ENCODE assay signal across 1 cellular context in the genomic region with DNA sequence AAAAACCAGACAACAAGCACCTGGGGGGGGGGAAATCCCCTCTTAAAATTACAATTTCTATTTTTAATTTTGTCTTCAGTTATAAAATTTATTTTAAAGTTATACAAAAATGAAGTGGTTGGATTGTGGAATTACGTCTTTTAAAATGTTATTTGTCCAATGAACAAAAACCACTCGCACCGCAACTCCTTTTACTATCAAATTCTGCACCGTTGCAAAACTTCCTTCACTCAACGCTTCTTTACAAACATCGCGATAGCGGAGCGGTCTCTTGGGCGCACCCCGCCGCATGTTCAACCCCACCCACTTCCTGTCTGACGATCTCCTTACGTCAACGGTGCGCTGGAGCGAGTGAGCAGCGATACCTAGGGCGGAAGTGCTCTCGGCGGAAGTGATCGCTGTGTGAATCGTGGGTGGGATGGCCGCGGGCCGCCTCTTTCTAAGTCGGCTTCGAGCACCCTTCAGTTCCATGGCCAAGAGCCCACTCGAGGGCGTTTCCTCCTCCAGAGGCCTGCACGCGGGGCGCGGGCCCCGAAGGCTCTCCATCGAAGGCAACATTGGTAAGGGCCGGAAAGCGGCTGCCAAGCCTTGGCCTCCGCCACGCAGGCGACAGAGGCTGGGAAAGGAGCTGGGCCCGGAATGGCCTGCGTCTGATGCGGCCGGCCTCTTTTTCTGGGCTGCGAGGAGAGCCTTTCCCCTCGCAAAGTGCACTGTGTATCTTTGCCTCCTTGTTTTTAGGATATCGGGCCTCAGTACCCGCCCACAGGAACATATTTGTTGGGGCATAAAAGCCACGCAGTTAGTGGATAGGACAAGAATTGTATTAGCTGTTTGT.
TF ChIP-seq lines count a peak whose summit lies in the region.

TSS of gene DGUOK (plus strand) at position 388 of the 835 bp plus-strand sequence. CDS start at position 419, 31 bp downstream.

TF ChIP-seq in GM23338, 12 proteins besides CTCF, POLR2A, EP300 and RAD21:
- TF ChIP-seq, protein P1, sequence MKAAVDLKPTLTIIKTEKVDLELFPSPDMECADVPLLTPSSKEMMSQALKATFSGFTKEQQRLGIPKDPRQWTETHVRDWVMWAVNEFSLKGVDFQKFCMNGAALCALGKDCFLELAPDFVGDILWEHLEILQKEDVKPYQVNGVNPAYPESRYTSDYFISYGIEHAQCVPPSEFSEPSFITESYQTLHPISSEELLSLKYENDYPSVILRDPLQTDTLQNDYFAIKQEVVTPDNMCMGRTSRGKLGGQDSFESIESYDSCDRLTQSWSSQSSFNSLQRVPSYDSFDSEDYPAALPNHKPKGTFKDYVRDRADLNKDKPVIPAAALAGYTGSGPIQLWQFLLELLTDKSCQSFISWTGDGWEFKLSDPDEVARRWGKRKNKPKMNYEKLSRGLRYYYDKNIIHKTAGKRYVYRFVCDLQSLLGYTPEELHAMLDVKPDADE (IDR thresholded peaks at IDR 0.05): peak; percentile 87
- TF ChIP-seq REST (IDR thresholded peaks at IDR 0.05; ENCODE audit: unreplicated experiment) (no peak), EZH2phosphoT487 (IDR thresholded peaks at IDR 0.05; ENCODE audit: unreplicated experiment) (no peak), EZH2 (IDR thresholded peaks at IDR 0.05; ENCODE audit: low read depth, unreplicated experiment) (no peak), NANOG (IDR thresholded peaks at IDR 0.05; ENCODE audit: borderline replicate concordance) (no peak), JUNB (IDR thresholded peaks at IDR 0.05; ENCODE audit: unreplicated experiment) (no peak), POLR2AphosphoS5 (IDR thresholded peaks at IDR 0.05; ENCODE audit: low read depth) (peak; percentile 94), STAT1 (IDR thresholded peaks at IDR 0.05; ENCODE audit: unreplicated experiment) (no peak), CREB1 (CRISPR knock-in tag; IDR thresholded peaks at IDR 0.05; ENCODE audit: low read depth) (peak; percentile 95), ZNF114 (CRISPR knock-in tag; IDR thresholded peaks at IDR 0.05) (no peak), ZNF331 (CRISPR knock-in tag; IDR thresholded peaks at IDR 0.05; ENCODE audit: low read depth) (no peak), ZNF462 (CRISPR knock-in tag; IDR thresholded peaks at IDR 0.05) (no peak)
